ENCODE assay signal across 8 cellular contexts in the genomic region with DNA sequence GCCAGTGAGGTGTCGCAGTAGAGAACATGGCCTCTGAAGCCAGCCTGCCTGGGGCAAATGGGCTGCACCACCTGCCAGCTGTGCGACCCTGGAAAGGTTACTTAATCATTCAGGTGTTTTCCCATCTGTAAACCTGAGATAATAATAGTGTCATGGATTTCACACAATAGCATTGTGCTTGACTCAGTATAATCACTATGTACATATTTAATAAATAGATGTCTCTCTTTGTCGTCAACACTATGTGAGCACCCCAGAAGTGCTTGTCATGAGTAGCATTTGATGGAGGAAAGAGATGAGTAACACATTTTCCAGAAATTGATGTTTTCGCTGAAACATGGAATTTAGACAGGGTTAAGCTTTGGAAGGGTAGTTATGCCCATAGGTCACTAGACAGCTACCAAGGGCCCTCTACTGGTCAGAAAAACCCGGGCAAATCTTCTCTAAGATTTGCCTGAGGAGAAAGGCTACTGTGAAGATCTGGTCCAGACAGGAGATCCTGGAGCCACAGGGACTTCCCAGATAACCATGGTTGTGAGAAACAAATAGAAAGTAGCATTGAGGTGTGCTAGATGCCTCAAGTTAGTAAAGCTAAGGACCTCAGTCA. TPM values are rescaled to one million over a fixed set of nuclear protein-coding genes. Genes with fewer than 3 reads are reported as not detected.
DNase-seq lines count a peak whose midpoint lies in the region; ATAC-seq, FAIRE-seq and TF ChIP-seq lines count a peak whose summit lies in the region.

No MANE protein-coding gene starts in this region.

- H2AFZ ChIP-seq in GM23248 = no peak overlapping the region
- no peak overlapping the region for H2AFZ ChIP-seq in OCI-LY3 (ENCODE audit: low read depth, low read length)
- no peak overlapping the region for H2AFZ ChIP-seq in trophoblast cell (ENCODE audit: insufficient read depth, low read length, poor library complexity)

- H3K27me3 ChIP-seq in BE2C = no peaks in the 10 kb centered on the region
- H3K27me3 ChIP-seq in GM23248 (replicated peaks; ENCODE audit: insufficient read depth) = no peaks in the 10 kb centered on the region
- 0 out of 2 replicates have a peak, but pooled peaks cover 4% of the 10 kb centered on the region for H3K27me3 ChIP-seq in OCI-LY3 (ENCODE audit: low read depth, low read length)
- no peaks in the 10 kb centered on the region for H3K27me3 ChIP-seq in trophoblast cell (ENCODE audit: insufficient read depth, low read length)

- peak overlapping the region; percentile 92 for H2BK12ac ChIP-seq in trophoblast cell (ENCODE audit: low read length)

- peak overlapping the region; percentile 89 for H2BK120ac ChIP-seq in trophoblast cell (ENCODE audit: insufficient read depth, low read length, poor library complexity)

- H3K27ac ChIP-seq in GM23248 (no peak overlapping the region), OCI-LY3 (ENCODE audit: low read length) (no peak overlapping the region), trophoblast cell (ENCODE audit: low read depth, low read length) (peak overlapping the region; percentile 42)

- H3K9me2 ChIP-seq in GM23248 (ENCODE audit: insufficient read depth) = no peaks in the 10 kb centered on the region

- H3K36me3 ChIP-seq in BE2C (no peaks in the 10 kb centered on the region), GM23248 (ENCODE audit: low read depth) (no peaks in the 10 kb centered on the region), OCI-LY3 (replicated peaks; ENCODE audit: low read depth, low read length) (no peaks in the 10 kb centered on the region), trophoblast cell (ENCODE audit: control insufficient read depth in 1 of 2, insufficient read depth in 2 of 2, low read length in 2 of 2) (no peaks in the 10 kb centered on the region)

- peak overlapping the region; percentile 75 for H2BK5ac ChIP-seq in trophoblast cell (ENCODE audit: low read depth, low read length, poor library complexity)

- H3K4me1 ChIP-seq in BE2C (no peaks in the 10 kb centered on the region), GM23248 (ENCODE audit: insufficient read depth) (no peaks in the 10 kb centered on the region), OCI-LY3 (ENCODE audit: low read length) (peaks cover 13% of the 10 kb centered on the region), trophoblast cell (ENCODE audit: control insufficient read depth in 1 of 2, insufficient read depth in 2 of 2, low read length in 2 of 2) (peaks cover 5 to 14% of the 10 kb centered on the region in 2 experiments)

- H3K18ac ChIP-seq in trophoblast cell (ENCODE audit: low read length) = no peak overlapping the region

- H4K8ac ChIP-seq in trophoblast cell (ENCODE audit: low read depth, low read length) = peak overlapping the region; percentile 69

- peak overlapping the region; percentile 84 for H4K91ac ChIP-seq in trophoblast cell (ENCODE audit: low read depth, low read length)

- peak; percentile 41 for ATAC-seq in esophagus mucosa

- no peak overlapping the region for H3K4me2 ChIP-seq in GM23248 (ENCODE audit: unreplicated experiment)
- no peak overlapping the region for H3K4me2 ChIP-seq in OCI-LY3 (ENCODE audit: low read length)
- H3K4me2 ChIP-seq in trophoblast cell (ENCODE audit: low read length) = no peak overlapping the region

- no peak overlapping the region for H3K14ac ChIP-seq in trophoblast cell (ENCODE audit: low read length)

- no peaks in the 10 kb centered on the region for H3F3A ChIP-seq in GM23248 (ENCODE audit: insufficient read depth)

- H2AK5ac ChIP-seq in trophoblast cell (ENCODE audit: low read length) = no peak overlapping the region

- no peak overlapping the region for H3K23ac ChIP-seq in trophoblast cell (ENCODE audit: low read length)

- H3K79me1 ChIP-seq in trophoblast cell (ENCODE audit: low read length) = peaks cover 11% of the 10 kb centered on the region

- WGBS in GM23248 (ENCODE audit: low coverage in 1 of 2, low lambda C conversion rate in 2 of 2, missing lambda C conversion rate in 2 of 2), 2 experiments = 54 to 59% methylated on average over 5 of the region's 5 CpGs
- WGBS in trophoblast cell (ENCODE audit: extremely low coverage, insufficient coverage, insufficient read length) = no CpG with 5 or more reads among the region's 5 CpGs

- no peak for FAIRE-seq in urothelium cell line (lab: Jason Lieb, UNC)

- TF ChIP-seq CTCF in BE2C (IDR thresholded peaks at IDR 0.05; ENCODE audit: low read depth, low read length) (peak; percentile 81), OCI-LY3 (IDR thresholded peaks at IDR 0.05; ENCODE audit: low read depth, low read length) (peak; percentile 85)

- no peak overlapping the region for H4K12ac ChIP-seq in trophoblast cell (ENCODE audit: low read depth, low read length)

- H4K20me1 ChIP-seq in GM23248 (ENCODE audit: insufficient read depth) (no peaks in the 10 kb centered on the region), OCI-LY3 (ENCODE audit: insufficient read depth, low read length) (no peaks in the 10 kb centered on the region)

- H3K4ac ChIP-seq in trophoblast cell (ENCODE audit: low read depth, low read length) = no peak overlapping the region

- H3K9me3 ChIP-seq in BE2C (no peaks in the 10 kb centered on the region), GM23248 (ENCODE audit: low read depth) (no peaks in the 10 kb centered on the region), OCI-LY3 (ENCODE audit: insufficient read depth, low read length) (no peaks in the 10 kb centered on the region), trophoblast cell (ENCODE audit: insufficient read depth, low read depth, low read length) (no peaks in the 10 kb centered on the region)

- in situ Hi-C loops in GM23248 (cut with MboI) = loop anchor here (5.0 kb wide), 1 partner anchor 135 kb away; no protein-coding TSS in a partner anchor

- no peak overlapping the region for H3K9ac ChIP-seq in GM23248
- no peak overlapping the region for H3K9ac ChIP-seq in OCI-LY3 (ENCODE audit: low read length)
- H3K9ac ChIP-seq in trophoblast cell (ENCODE audit: low read length) = no peak overlapping the region

- DNase-seq in BE2C (peak; percentile 34), GM23248 (peak; percentile 69), trophoblast cell (peak; percentile 71 to 84), urothelium cell line (ENCODE audit: low spot score) (no peak), cortex of kidney (lab: John Stamatoyannopoulos, UW) (no peak)
- DNase-seq in activated CD8-positive, alpha-beta memory T cell treated with anti-CD3 and anti-CD28 coated beads, Interleukin-2, amount 50 U/mL, for 48 hours = no peak

- no peaks in the 10 kb centered on the region for H3K79me2 ChIP-seq in GM23248 (ENCODE audit: insufficient read depth)
- no peaks in the 10 kb centered on the region for H3K79me2 ChIP-seq in OCI-LY3 (ENCODE audit: low read length)
- peaks cover 1% of the 10 kb centered on the region for H3K79me2 ChIP-seq in trophoblast cell (ENCODE audit: control insufficient read depth, insufficient read depth, low read length, poor library complexity)

- H3K4me3 ChIP-seq in BE2C (ENCODE audit: low read depth, low read length) (no peak overlapping the region), GM23248 (no peak overlapping the region), OCI-LY3 (ENCODE audit: low read length) (no peak overlapping the region), trophoblast cell (ENCODE audit: low read depth, low read length) (no peak overlapping the region)

RNA-seq across cellular contexts. Expression of a gene that starts 9.5 kb away (rescaled TPM):
- 20.9 TPM for polyA plus RNA-seq in BE2C (2012; ENCODE audit: insufficient read depth, insufficient read length, low read depth)
- total RNA-seq in GM23248 (2014; rRNA removed; shearing (Covaris generic)) = 59.9 and 79.5 TPM in 2 replicates
- polyA plus RNA-seq in GM23248 (2016; fragmentation: Nextera tagmentation; extraction: Ambion mirVana) = 46.7 and 49.1 TPM in 2 replicates
- total RNA-seq in esophagus mucosa = 28.1 TPM
- 173 and 175 TPM in 2 replicates for polyA plus RNA-seq in trophoblast cell (2013)

Comparison
In these comparisons a context has a peak if more than half of its experiments do, and no peak if none do; other contexts are left out.
1. DNase-seq: peak in BE2C (single experiment), GM23248 (single experiment) and trophoblast cell (2 of 2); none in urothelium cell line (single experiment), activated CD8-positive, alpha-beta memory T cell treated with anti-CD3 and anti-CD28 coated beads, Interleukin-2, amount 50 U/mL, for 48 hours (single experiment) and cortex of kidney (single experiment).